11 cellular contexts compared by ENCODE assay signal in the genomic region with DNA sequence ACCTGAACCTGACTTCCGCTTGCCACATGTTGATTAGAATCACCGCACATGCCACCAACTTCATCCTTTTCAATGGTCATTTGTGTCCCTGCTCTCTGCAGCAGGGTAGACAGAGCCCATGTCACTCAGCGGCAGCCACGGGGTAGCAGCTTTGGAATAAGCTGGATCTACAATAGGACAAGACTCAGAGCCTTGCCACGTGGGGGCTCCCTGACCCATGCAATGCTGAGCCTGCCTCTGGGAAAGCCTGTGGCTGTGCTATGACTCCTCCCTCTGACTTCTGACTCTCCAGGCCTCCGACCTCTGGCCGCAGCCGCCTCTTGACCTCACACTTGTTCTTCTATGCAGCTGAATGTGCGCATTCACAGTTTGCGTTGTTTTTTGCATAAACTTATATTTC.
DNase-seq lines count a peak whose midpoint lies in the region; ATAC-seq and TF ChIP-seq lines count a peak whose summit lies in the region.
"Had no signal": no experiment of that assay in that cellular context is flagged by ENCODE, and none has a peak within 500 bp of the region (broad histone marks: within the 10 kb centered on the region; RNA-seq: fewer than 3 reads in every experiment).

No MANE protein-coding gene starts in this region.

- no peak for TF ChIP-seq CTCF in WTC11 (IDR thresholded peaks at IDR 0.05)
- peak; percentile 20 for TF ChIP-seq CTCF in lower lobe of right lung (IDR thresholded peaks at IDR 0.05)

- H3K9me3 Mint-ChIP-seq in WTC11 = peaks cover 16% of the 10 kb centered on the region
- H3K9me3 Mint-ChIP-seq: immature natural killer cell had no signal

- ATAC-seq in WTC11 (peak; percentile 100), lower lobe of right lung (peak; percentile 29 to 53), GM21515 (IDR thresholded peaks at IDR 0.05; ENCODE audit: unreplicated experiment) (no peak), HG02852 (IDR thresholded peaks at IDR 0.05; ENCODE audit: unreplicated experiment) (no peak)

- peaks cover 13% of the 10 kb centered on the region for H3K4me1 Mint-ChIP-seq in WTC11
- H3K4me1 Mint-ChIP-seq: immature natural killer cell had no signal

- intact Hi-C loops in lower lobe of right lung (cut with DNase I) = no loop called here

- no peaks in the 10 kb centered on the region for H3K27me3 ChIP-seq in H7 (ENCODE audit: control insufficient read depth, insufficient read depth, low read length)
- no peaks in the 10 kb centered on the region for H3K27me3 ChIP-seq in lower lobe of right lung (ENCODE audit: low read depth)

- H3K36me3 ChIP-seq in H7 (replicated peaks; ENCODE audit: control insufficient read depth, insufficient read depth, low read length) (no peaks in the 10 kb centered on the region), lower lobe of right lung (no peaks in the 10 kb centered on the region)

- CTCF ChIA-PET in WTC11 (lab: Charles Lee) = interaction anchor here (0.5 to 2.9 kb wide), 15 partner anchors 10 to 416 kb away, joined by 3 to 13 read pairs (median 3); no protein-coding TSS in a partner anchor

- H3K4me3 Mint-ChIP-seq in WTC11 = no peak overlapping the region
- H3K4me3 Mint-ChIP-seq: immature natural killer cell had no signal

- DNase-seq in COLO668 (lab: John Stamatoyannopoulos, UW; ENCODE audit: unreplicated experiment) (peak; percentile 0), H7 (peak; percentile 78), WTC11 (ENCODE audit: low spot score) (peak; percentile 75), lower lobe of right lung (no peak), NCI-H1105 (lab: John Stamatoyannopoulos, UW) (no peak), SKM-1 (lab: John Stamatoyannopoulos, UW; ENCODE audit: unreplicated experiment) (no peak)
- DNase-seq: amniotic stem cell, GOT3, immature natural killer cell had no signal

- no peak overlapping the region for H3K27ac ChIP-seq in lower lobe of right lung

- POLR2A ChIA-PET in WTC11 (lab: Charles Lee) = no interaction called here

- peaks cover 13% of the 10 kb centered on the region for H3K36me3 Mint-ChIP-seq in WTC11
- H3K36me3 Mint-ChIP-seq: immature natural killer cell had no signal

- H3K27me3 Mint-ChIP-seq in WTC11 (ENCODE audit: low read depth) = no peaks in the 10 kb centered on the region; the same call in 1 of the 2 replicates

- no peaks in the 10 kb centered on the region for H3K4me1 ChIP-seq in lower lobe of right lung

- H3K9me3 ChIP-seq in lower lobe of right lung = no peaks in the 10 kb centered on the region

- no peak overlapping the region for H3K27ac Mint-ChIP-seq in WTC11
- H3K27ac Mint-ChIP-seq: immature natural killer cell had no signal

- H3K4me3 ChIP-seq in H7 (ENCODE audit: insufficient read depth, low read depth, low read length) = no peak overlapping the region
- no peak overlapping the region for H3K4me3 ChIP-seq in lower lobe of right lung

TF ChIP-seq in WTC11, 78 proteins besides CTCF, POLR2A, EP300 and RAD21:
- 0 out of 2 replicates have a peak, but pooled peaks have one; percentile 20 for TF ChIP-seq ETV6 (CRISPR knock-in tag; IDR thresholded peaks at IDR 0.05)
- TF ChIP-seq, protein P1, sequence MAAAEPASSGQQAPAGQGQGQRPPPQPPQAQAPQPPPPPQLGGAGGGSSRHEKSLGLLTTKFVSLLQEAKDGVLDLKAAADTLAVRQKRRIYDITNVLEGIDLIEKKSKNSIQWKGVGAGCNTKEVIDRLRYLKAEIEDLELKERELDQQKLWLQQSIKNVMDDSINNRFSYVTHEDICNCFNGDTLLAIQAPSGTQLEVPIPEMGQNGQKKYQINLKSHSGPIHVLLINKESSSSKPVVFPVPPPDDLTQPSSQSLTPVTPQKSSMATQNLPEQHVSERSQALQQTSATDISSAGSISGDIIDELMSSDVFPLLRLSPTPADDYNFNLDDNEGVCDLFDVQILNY (CRISPR knock-in tag; IDR thresholded peaks at IDR 0.05) = no peak
- TF ChIP-seq, protein P2, sequence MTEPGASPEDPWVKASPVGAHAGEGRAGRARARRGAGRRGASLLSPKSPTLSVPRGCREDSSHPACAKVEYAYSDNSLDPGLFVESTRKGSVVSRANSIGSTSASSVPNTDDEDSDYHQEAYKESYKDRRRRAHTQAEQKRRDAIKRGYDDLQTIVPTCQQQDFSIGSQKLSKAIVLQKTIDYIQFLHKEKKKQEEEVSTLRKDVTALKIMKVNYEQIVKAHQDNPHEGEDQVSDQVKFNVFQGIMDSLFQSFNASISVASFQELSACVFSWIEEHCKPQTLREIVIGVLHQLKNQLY (CRISPR knock-in tag; IDR thresholded peaks at IDR 0.05) = no peak

Comparison
In these comparisons a context has a peak if more than half of its experiments do, and no peak if none do; other contexts are left out.
1. DNase-seq: peak in COLO668 (single experiment), H7 (single experiment) and WTC11 (single experiment); none in lower lobe of right lung (single experiment), NCI-H1105 (single experiment) and SKM-1 (single experiment).
2. ATAC-seq: peak in WTC11 (single experiment) and lower lobe of right lung (2 of 2); none in GM21515 (single experiment) and HG02852 (single experiment).